ENCODE assay signal across 9 cellular contexts in the genomic region with DNA sequence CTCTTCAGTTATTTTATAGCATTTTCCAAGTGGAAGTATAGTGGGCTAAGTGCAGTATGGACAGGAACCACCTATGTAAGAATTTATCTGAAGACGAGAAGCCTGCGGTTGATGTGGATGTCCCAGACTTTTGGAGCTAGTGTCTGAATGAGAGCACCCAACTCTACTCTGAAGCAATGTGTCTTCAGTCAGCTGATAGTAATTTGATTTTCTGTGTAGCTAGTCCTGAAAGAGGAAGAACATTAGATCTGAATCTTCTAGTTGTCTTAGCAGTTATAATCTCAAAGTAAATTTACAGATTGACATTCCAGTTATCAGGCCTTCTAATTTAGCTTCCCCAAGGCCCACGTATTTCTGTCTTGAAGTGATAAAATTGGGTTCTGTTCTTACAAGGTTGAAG. TPM values are rescaled to one million over a fixed set of nuclear protein-coding genes. Genes with fewer than 3 reads are reported as not detected.
DNase-seq lines count a peak whose midpoint lies in the region; ATAC-seq, FAIRE-seq and TF ChIP-seq lines count a peak whose summit lies in the region.
"Had no signal": no experiment of that assay in that cellular context is flagged by ENCODE, and none has a peak within 500 bp of the region (broad histone marks: within the 10 kb centered on the region; RNA-seq: fewer than 3 reads in every experiment).

No MANE protein-coding gene starts in this region.

- H4K20me1 ChIP-seq in keratinocyte (ENCODE audit: control insufficient read depth, extremely low read depth, insufficient read depth, low read length) = no peaks in the 10 kb centered on the region

- H3K9me3 ChIP-seq in keratinocyte (ENCODE audit: control insufficient read depth, low read depth, low read length) (no peaks in the 10 kb centered on the region), testis (no peaks in the 10 kb centered on the region)

- H3K4me2 ChIP-seq in keratinocyte (ENCODE audit: control insufficient read depth, extremely low read depth, insufficient read depth, low read depth, low read length) = peak overlapping the region; percentile 93

- 52 to 61% methylated on average over 3 of the region's 3 CpGs for WGBS in testis, 2 donors

- H3K27me3 ChIP-seq in keratinocyte (ENCODE audit: control insufficient read depth, extremely low read depth, insufficient read depth, low read length) = no peaks in the 10 kb centered on the region
- H3K27me3 ChIP-seq in testis = no peaks in the 10 kb centered on the region

- H3K27me3 Mint-ChIP-seq in activated T-cell treated with anti-CD3 and anti-CD28 coated beads, Interleukin-2, amount 50 U/mL, for 24 hours = peaks cover under 1% of the 10 kb centered on the region
- no peaks in the 10 kb centered on the region for H3K27me3 Mint-ChIP-seq in activated T-helper 17 cell treated with anti-CD3 and anti-CD28 coated beads, Interleukin-2, amount 50 U/mL, for 72 hours

- H3K4me3 Mint-ChIP-seq in activated T-cell treated with anti-CD3 and anti-CD28 coated beads, Interleukin-2, amount 50 U/mL, for 24 hours = peak overlapping the region; percentile 98
- H3K4me3 Mint-ChIP-seq in activated T-helper 17 cell treated with anti-CD3 and anti-CD28 coated beads, Interleukin-2, amount 50 U/mL, for 72 hours = peak overlapping the region; percentile 93

- peak overlapping the region; percentile 23 for H3K27ac ChIP-seq in keratinocyte (ENCODE audit: control insufficient read depth, insufficient read depth, low read length)
- H3K27ac ChIP-seq in testis = peak overlapping the region; percentile 46 to 96

- peak overlapping the region; percentile 99 for H3K27ac Mint-ChIP-seq in activated T-cell treated with anti-CD3 and anti-CD28 coated beads, Interleukin-2, amount 50 U/mL, for 24 hours
- peak overlapping the region; percentile 93 for H3K27ac Mint-ChIP-seq in activated T-helper 17 cell treated with anti-CD3 and anti-CD28 coated beads, Interleukin-2, amount 50 U/mL, for 72 hours

- TF ChIP-seq POLR2A in testis (IDR thresholded peaks at IDR 0.05) = no peak
- no peak for TF ChIP-seq POLR2A in GM18505 (IDR thresholded peaks at IDR 0.05; ENCODE audit: borderline replicate concordance, extremely low read depth, insufficient read depth, insufficient read length)

- H3K4me1 ChIP-seq in keratinocyte (ENCODE audit: control insufficient read depth, extremely low read depth, insufficient read depth, low read length) (peaks cover 13% of the 10 kb centered on the region), testis (peaks cover 9% of the 10 kb centered on the region)

- H3K4me3 ChIP-seq in keratinocyte (ENCODE audit: control insufficient read depth in 2 of 3, extremely low read depth in 1 of 3, insufficient read depth in 2 of 3, low read depth in 1 of 3, low read length in 3 of 3) = peak overlapping the region; percentile 60 to 96 (median 86)
- no peak overlapping the region for H3K4me3 ChIP-seq in testis

- H3K9me1 ChIP-seq in keratinocyte (ENCODE audit: control insufficient read depth, extremely low read depth, insufficient read depth, low read length) = peaks cover 2% of the 10 kb centered on the region

- DNase-seq in activated T-cell treated with anti-CD3 and anti-CD28 coated beads, Interleukin-2, amount 50 U/mL, for 24 hours = no peak
- no peak for DNase-seq in activated T-cell treated with anti-CD3 and anti-CD28 coated beads, Interleukin-2, amount 50 U/mL, for 48 hours
- no peak for DNase-seq in keratinocyte (ENCODE audit: low read depth, low spot score)
- DNase-seq in testis = no peak
- DNase-seq in mesenteric fat pad (ENCODE audit: low spot score) = no peak
- DNase-seq: effector CD8-positive, alpha-beta T cell had no signal

- H3K36me3 ChIP-seq in keratinocyte (ENCODE audit: control insufficient read depth in 2 of 2, extremely low read depth in 1 of 2, insufficient read depth in 2 of 2, low read length in 2 of 2) = no peaks in the 10 kb centered on the region
- H3K36me3 ChIP-seq in testis (ENCODE audit: low read depth, missing control alignments) = no peaks in the 10 kb centered on the region

- no peak for ATAC-seq in activated T-helper 17 cell treated with anti-CD3 and anti-CD28 coated beads, Interleukin-2, amount 50 U/mL, for 72 hours (replicated peaks)
- ATAC-seq in GM18505 (IDR thresholded peaks at IDR 0.05; ENCODE audit: unreplicated experiment) (no peak), GM19455 (IDR thresholded peaks at IDR 0.05; ENCODE audit: unreplicated experiment) (no peak)

- intact Hi-C loops in testis (cut with DNase I; ENCODE audit: low total_unique reads) = no loop called here

- peak overlapping the region; percentile 95 for H3K9ac ChIP-seq in keratinocyte (ENCODE audit: control insufficient read depth, extremely low read depth, insufficient read depth, low read length)

- peaks cover 32% of the 10 kb centered on the region for H3K4me1 Mint-ChIP-seq in activated T-cell treated with anti-CD3 and anti-CD28 coated beads, Interleukin-2, amount 50 U/mL, for 24 hours (ENCODE audit: low read depth)
- peaks cover 19% of the 10 kb centered on the region for H3K4me1 Mint-ChIP-seq in activated T-helper 17 cell treated with anti-CD3 and anti-CD28 coated beads, Interleukin-2, amount 50 U/mL, for 72 hours

- no peak for TF ChIP-seq CTCF in keratinocyte (optimal IDR thresholded peaks at IDR 0.05 in 1 of 3, IDR thresholded peaks at IDR 0.05 in 1 of 3, conservative IDR thresholded peaks at IDR 0.05 in 1 of 3; ENCODE audit: extremely low read depth in 1 of 3, insufficient read depth in 2 of 3, low read length in 3 of 3)
- no peak for TF ChIP-seq CTCF in testis (IDR thresholded peaks at IDR 0.05)

- no peak overlapping the region for H2AFZ ChIP-seq in keratinocyte (ENCODE audit: control insufficient read depth, low read length)

- no peak for FAIRE-seq in keratinocyte (lab: Jason Lieb, UNC)

- H3K9me3 Mint-ChIP-seq in activated T-cell treated with anti-CD3 and anti-CD28 coated beads, Interleukin-2, amount 50 U/mL, for 24 hours = no peaks in the 10 kb centered on the region
- H3K9me3 Mint-ChIP-seq in activated T-helper 17 cell treated with anti-CD3 and anti-CD28 coated beads, Interleukin-2, amount 50 U/mL, for 72 hours = no peaks in the 10 kb centered on the region

- H3K79me2 ChIP-seq in keratinocyte (ENCODE audit: control insufficient read depth, insufficient read depth, low read length) = peaks cover 25% of the 10 kb centered on the region

- dilution Hi-C loops in keratinocyte (cut with MboI; ENCODE audit: extremely low pct_ligation_motif_present, low sequenced_read_pairs) = no loop called here

- H3K36me3 Mint-ChIP-seq in activated T-cell treated with anti-CD3 and anti-CD28 coated beads, Interleukin-2, amount 50 U/mL, for 24 hours (ENCODE audit: low read depth) = peaks cover 20% of the 10 kb centered on the region
- H3K36me3 Mint-ChIP-seq in activated T-helper 17 cell treated with anti-CD3 and anti-CD28 coated beads, Interleukin-2, amount 50 U/mL, for 72 hours (ENCODE audit: low read depth) = peaks cover 30% of the 10 kb centered on the region

RNA-seq across cellular contexts. Expression of a gene that starts 1.4 kb away (rescaled TPM):
- total RNA-seq in activated T-helper 17 cell treated with anti-CD3 and anti-CD28 coated beads, Interleukin-2, amount 50 U/mL, for 72 hours = 10 to 100 TPM; 20.5 to 21.5 TPM
- polyA plus RNA-seq in keratinocyte (19.4 to 28.0 TPM (median 20.5 TPM) in 3 replicates), testis (ENCODE audit: insufficient read depth, low read depth, low replicate concordance) (12.3 TPM)
- 11.4 TPM for polyA plus RNA-seq in keratinocyte (2011; ENCODE audit: low read depth)
- 16.8 and 29.9 TPM in 2 replicates for polyA plus RNA-seq in keratinocyte (2011; cell fraction: cytosol; rRNA removed)
- polyA plus RNA-seq in keratinocyte (2011; cell fraction: nucleus; rRNA removed) = 13.8 and 14.4 TPM in 2 replicates
- 13.4 and 17.4 TPM in 2 replicates for polyA plus RNA-seq in keratinocyte (2012; ENCODE audit: low replicate concordance)
- 2.3 to 25.6 TPM (median 15.8 TPM) in 3 replicates for polyA minus RNA-seq in keratinocyte
- polyA minus RNA-seq in keratinocyte (2011; cell fraction: cytosol; rRNA and poly(A)+ RNA removed) = 18.8 TPM
- polyA minus RNA-seq in keratinocyte (2011; cell fraction: nucleus; rRNA and poly(A)+ RNA removed) = 12.3 and 17.7 TPM in 2 replicates
- total RNA-seq in testis (10 to 100 TPM; 28.3 to 33.5 TPM), mesenteric fat pad (19.9 TPM)

Comparison
In these comparisons a context has a peak if more than half of its experiments do, and no peak if none do; other contexts are left out.
1. H3K4me3 ChIP-seq: peak in keratinocyte (3 of 3); none in testis (0 of 2).